13 cellular contexts compared by ENCODE assay signal in genomic region chr3:94936023-94936580, GRCh38.
"Had no signal": no experiment of that assay in that cellular context is flagged by ENCODE, and none has a peak within 500 bp of the region (broad histone marks: within the 10 kb centered on the region; RNA-seq: fewer than 3 reads in every experiment).

No MANE protein-coding gene starts in this region.

- H3K27ac ChIP-seq: gastroesophageal sphincter, upper lobe of left lung had no signal

- H3K4me3 ChIP-seq: gastroesophageal sphincter, upper lobe of left lung had no signal

- H3K9me3 ChIP-seq: gastroesophageal sphincter had no signal

- H3K4me1 Mint-ChIP-seq: activated CD4-positive, alpha-beta T cell treated with anti-CD3 and anti-CD28 coated beads, Interleukin-2, amount 10 ng/mL, durations not matched to agents 7 days and 5 days; activated naive CD8-positive, alpha-beta T cell treated with anti-CD3 and anti-CD28 coated beads for 36 hours; natural killer cell had no signal

- DNase-seq: activated CD4-positive, alpha-beta T cell treated with anti-CD3 and anti-CD28 coated beads, Interleukin-2, amount 10 ng/mL, durations not matched to agents 7 days and 5 days; activated CD8-positive, alpha-beta memory T cell treated with anti-CD3 and anti-CD28 coated beads for 24 hours; activated naive CD8-positive, alpha-beta T cell treated with anti-CD3 and anti-CD28 coated beads for 36 hours; dermis blood vessel endothelial cell; erythroblast; natural killer cell; right cardiac atrium; small intestine; upper lobe of left lung had no signal

- H3K27ac Mint-ChIP-seq: activated CD4-positive, alpha-beta T cell treated with anti-CD3 and anti-CD28 coated beads, Interleukin-2, amount 10 ng/mL, durations not matched to agents 7 days and 5 days; activated naive CD8-positive, alpha-beta T cell treated with anti-CD3 and anti-CD28 coated beads for 36 hours; activated T-helper 1 cell treated with anti-CD3 and anti-CD28 coated beads, Interleukin-12 subunit alpha, Interleukin-12 subunit beta, Interleukin-2, Interleukin-4 antibody, amounts not matched to agents 30 ng/mL and 10 ng/mL and 1 ng/mL, durations not matched to agents 14 hours and 24 hours and 36 hours; natural killer cell; stimulated activated naive CD8-positive, alpha-beta T cell treated with anti-CD3 and anti-CD28 coated beads, Interleukin-15, Interleukin-2, amounts not matched to agents 100 ng/mL and 50 ng/mL, for 24 hours had no signal

- H3K27me3 ChIP-seq: gastroesophageal sphincter, upper lobe of left lung had no signal

- ATAC-seq: gastroesophageal sphincter, left lobe of liver, natural killer cell, right cardiac atrium had no signal

- H3K27me3 Mint-ChIP-seq: activated CD4-positive, alpha-beta T cell treated with anti-CD3 and anti-CD28 coated beads, Interleukin-2, amount 10 ng/mL, durations not matched to agents 7 days and 5 days; activated naive CD8-positive, alpha-beta T cell treated with anti-CD3 and anti-CD28 coated beads for 36 hours; stimulated activated naive CD8-positive, alpha-beta T cell treated with anti-CD3 and anti-CD28 coated beads, Interleukin-15, Interleukin-2, amounts not matched to agents 100 ng/mL and 50 ng/mL, for 24 hours had no signal

- H3K36me3 Mint-ChIP-seq: activated naive CD8-positive, alpha-beta T cell treated with anti-CD3 and anti-CD28 coated beads for 36 hours had no signal

- H3K4me3 Mint-ChIP-seq: activated CD4-positive, alpha-beta T cell treated with anti-CD3 and anti-CD28 coated beads, Interleukin-2, amount 10 ng/mL, durations not matched to agents 7 days and 5 days; activated naive CD8-positive, alpha-beta T cell treated with anti-CD3 and anti-CD28 coated beads for 36 hours; activated T-helper 1 cell treated with anti-CD3 and anti-CD28 coated beads, Interleukin-12 subunit alpha, Interleukin-12 subunit beta, Interleukin-2, Interleukin-4 antibody, amounts not matched to agents 30 ng/mL and 10 ng/mL and 1 ng/mL, durations not matched to agents 14 hours and 24 hours and 36 hours; natural killer cell; stimulated activated naive CD8-positive, alpha-beta T cell treated with anti-CD3 and anti-CD28 coated beads, Interleukin-15, Interleukin-2, amounts not matched to agents 100 ng/mL and 50 ng/mL, for 24 hours had no signal

- H3K4me1 ChIP-seq: gastroesophageal sphincter, upper lobe of left lung had no signal

- H3K36me3 ChIP-seq: gastroesophageal sphincter, upper lobe of left lung had no signal
